In the genomic region with DNA sequence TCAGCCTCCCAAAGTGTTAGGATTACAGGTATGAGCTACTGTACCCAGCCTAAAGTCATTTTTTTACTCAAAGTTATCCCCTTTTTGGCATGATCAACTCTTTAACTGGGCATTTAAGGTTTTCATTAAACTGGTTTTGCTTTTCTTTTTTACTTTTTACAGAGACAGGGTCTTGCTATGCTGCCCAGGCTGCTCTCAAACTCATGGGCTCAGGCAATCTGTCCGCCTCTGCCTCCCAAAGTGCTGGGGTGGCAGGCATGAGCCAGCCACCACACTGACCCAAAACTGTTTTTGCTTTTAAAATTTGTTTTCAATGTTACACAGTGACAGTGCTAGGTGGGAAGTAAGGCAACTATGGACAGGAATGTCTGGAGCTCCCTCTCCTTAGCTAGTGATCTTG, we compare ENCODE assay signal across 2 cellular contexts.
TF ChIP-seq lines count a peak whose summit lies in the region.

No MANE protein-coding gene starts in this region.

TF ChIP-seq in A549, 52 proteins besides CTCF, POLR2A, EP300 and RAD21:
- TF ChIP-seq RNF2 (IDR thresholded peaks at IDR 0.05; ENCODE audit: borderline replicate concordance, low read depth) (no peak), E2F6 (IDR thresholded peaks at IDR 0.05; ENCODE audit: borderline replicate concordance, low read depth) (no peak), NPAS2 (CRISPR knock-in tag; IDR thresholded peaks at IDR 0.05; ENCODE audit: borderline replicate concordance) (no peak), ZSCAN20 (CRISPR knock-in tag; IDR thresholded peaks at IDR 0.05) (no peak), HDAC2 (IDR thresholded peaks at IDR 0.05) (no peak), SREBF2 (IDR thresholded peaks at IDR 0.05) (no peak), ZC3H11A (IDR thresholded peaks at IDR 0.05) (no peak), RFX5 (IDR thresholded peaks at IDR 0.05) (no peak)
- TF ChIP-seq, protein P1, sequence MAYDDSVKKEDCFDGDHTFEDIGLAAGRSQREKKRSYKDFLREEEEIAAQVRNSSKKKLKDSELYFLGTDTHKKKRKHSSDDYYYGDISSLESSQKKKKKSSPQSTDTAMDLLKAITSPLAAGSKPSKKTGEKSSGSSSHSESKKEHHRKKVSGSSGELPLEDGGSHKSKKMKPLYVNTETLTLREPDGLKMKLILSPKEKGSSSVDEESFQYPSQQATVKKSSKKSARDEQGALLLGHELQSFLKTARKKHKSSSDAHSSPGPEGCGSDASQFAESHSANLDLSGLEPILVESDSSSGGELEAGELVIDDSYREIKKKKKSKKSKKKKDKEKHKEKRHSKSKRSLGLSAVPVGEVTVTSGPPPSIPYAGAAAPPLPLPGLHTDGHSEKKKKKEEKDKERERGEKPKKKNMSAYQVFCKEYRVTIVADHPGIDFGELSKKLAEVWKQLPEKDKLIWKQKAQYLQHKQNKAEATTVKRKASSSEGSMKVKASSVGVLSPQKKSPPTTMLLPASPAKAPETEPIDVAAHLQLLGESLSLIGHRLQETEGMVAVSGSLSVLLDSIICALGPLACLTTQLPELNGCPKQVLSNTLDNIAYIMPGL (CRISPR knock-in tag; IDR thresholded peaks at IDR 0.05; ENCODE audit: borderline replicate concordance), result no peak
- TF ChIP-seq, protein P2, sequence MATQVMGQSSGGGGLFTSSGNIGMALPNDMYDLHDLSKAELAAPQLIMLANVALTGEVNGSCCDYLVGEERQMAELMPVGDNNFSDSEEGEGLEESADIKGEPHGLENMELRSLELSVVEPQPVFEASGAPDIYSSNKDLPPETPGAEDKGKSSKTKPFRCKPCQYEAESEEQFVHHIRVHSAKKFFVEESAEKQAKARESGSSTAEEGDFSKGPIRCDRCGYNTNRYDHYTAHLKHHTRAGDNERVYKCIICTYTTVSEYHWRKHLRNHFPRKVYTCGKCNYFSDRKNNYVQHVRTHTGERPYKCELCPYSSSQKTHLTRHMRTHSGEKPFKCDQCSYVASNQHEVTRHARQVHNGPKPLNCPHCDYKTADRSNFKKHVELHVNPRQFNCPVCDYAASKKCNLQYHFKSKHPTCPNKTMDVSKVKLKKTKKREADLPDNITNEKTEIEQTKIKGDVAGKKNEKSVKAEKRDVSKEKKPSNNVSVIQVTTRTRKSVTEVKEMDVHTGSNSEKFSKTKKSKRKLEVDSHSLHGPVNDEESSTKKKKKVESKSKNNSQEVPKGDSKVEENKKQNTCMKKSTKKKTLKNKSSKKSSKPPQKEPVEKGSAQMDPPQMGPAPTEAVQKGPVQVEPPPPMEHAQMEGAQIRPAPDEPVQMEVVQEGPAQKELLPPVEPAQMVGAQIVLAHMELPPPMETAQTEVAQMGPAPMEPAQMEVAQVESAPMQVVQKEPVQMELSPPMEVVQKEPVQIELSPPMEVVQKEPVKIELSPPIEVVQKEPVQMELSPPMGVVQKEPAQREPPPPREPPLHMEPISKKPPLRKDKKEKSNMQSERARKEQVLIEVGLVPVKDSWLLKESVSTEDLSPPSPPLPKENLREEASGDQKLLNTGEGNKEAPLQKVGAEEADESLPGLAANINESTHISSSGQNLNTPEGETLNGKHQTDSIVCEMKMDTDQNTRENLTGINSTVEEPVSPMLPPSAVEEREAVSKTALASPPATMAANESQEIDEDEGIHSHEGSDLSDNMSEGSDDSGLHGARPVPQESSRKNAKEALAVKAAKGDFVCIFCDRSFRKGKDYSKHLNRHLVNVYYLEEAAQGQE (IDR thresholded peaks at IDR 0.05), result no peak
- TF ChIP-seq, protein P3, sequence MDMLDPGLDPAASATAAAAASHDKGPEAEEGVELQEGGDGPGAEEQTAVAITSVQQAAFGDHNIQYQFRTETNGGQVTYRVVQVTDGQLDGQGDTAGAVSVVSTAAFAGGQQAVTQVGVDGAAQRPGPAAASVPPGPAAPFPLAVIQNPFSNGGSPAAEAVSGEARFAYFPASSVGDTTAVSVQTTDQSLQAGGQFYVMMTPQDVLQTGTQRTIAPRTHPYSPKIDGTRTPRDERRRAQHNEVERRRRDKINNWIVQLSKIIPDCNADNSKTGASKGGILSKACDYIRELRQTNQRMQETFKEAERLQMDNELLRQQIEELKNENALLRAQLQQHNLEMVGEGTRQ (IDR thresholded peaks at IDR 0.05), result no peak

TF ChIP-seq in IMR-90, 13 proteins besides CTCF, POLR2A, EP300 and RAD21:
- TF ChIP-seq RFX5 (IDR thresholded peaks at IDR 0.05; ENCODE audit: low read depth, low read length) (no peak), FOS (IDR thresholded peaks at IDR 0.05; ENCODE audit: low read depth, low read length) (no peak), BHLHE40 (IDR thresholded peaks at IDR 0.05; ENCODE audit: low read depth, low read length) (no peak), RCOR1 (IDR thresholded peaks at IDR 0.05; ENCODE audit: insufficient replicate concordance, low read length) (no peak), MAZ (IDR thresholded peaks at IDR 0.05; ENCODE audit: borderline replicate concordance, low read depth, low read length) (no peak), CHD1 (IDR thresholded peaks at IDR 0.05; ENCODE audit: low read depth, low read length) (no peak), MXI1 (IDR thresholded peaks at IDR 0.05; ENCODE audit: borderline replicate concordance, low read depth, low read length) (no peak), MAFK (IDR thresholded peaks at IDR 0.05; ENCODE audit: low read depth, low read length) (no peak), SMC3 (IDR thresholded peaks at IDR 0.05; ENCODE audit: low read depth, low read length) (no peak), ELK1 (IDR thresholded peaks at IDR 0.05; ENCODE audit: borderline replicate concordance, low read depth, low read length) (no peak), NFE2L2 (IDR thresholded peaks at IDR 0.05; ENCODE audit: low read depth, low read length) (no peak), CEBPB (IDR thresholded peaks at IDR 0.05; ENCODE audit: low read depth, low read length) (no peak)
- TF ChIP-seq, protein P3 (IDR thresholded peaks at IDR 0.05; ENCODE audit: low read depth, low read length), result no peak
